10 cellular contexts compared by ENCODE assay signal in the genomic region with DNA sequence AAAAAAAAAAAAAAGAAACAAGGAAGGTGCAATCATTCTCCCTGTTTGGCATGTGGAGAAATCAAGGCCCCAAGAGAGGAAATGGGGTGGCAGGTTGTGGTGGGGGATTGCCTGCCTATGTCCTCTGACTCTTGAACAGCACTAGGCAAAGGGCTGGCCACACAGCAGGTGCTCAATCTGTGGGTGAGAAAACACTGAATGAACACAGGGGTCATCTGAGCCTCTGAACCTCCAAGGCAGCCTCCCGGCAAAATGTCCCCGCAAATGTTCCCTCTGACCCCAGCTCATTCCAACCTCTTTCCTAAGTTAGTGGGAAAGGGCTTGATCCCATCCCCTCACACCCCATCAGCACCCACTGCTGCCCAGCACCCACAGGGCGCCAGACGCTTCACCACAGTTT. TPM values are rescaled to one million over a fixed set of nuclear protein-coding genes. Genes with fewer than 3 reads are reported as not detected.
DNase-seq lines count a peak whose midpoint lies in the region; ATAC-seq and TF ChIP-seq lines count a peak whose summit lies in the region.
"Had no signal": no experiment of that assay in that cellular context is flagged by ENCODE, and none has a peak within 500 bp of the region (broad histone marks: within the 10 kb centered on the region; RNA-seq: fewer than 3 reads in every experiment).

No MANE protein-coding gene starts in this region.

- H3K27me3 ChIP-seq in ACC112 (ENCODE audit: insufficient read depth, low read length) = no peaks in the 10 kb centered on the region
- H3K27me3 ChIP-seq in HL-60 (ENCODE audit: insufficient read depth, poor library complexity, severe bottlenecking) = no peaks in the 10 kb centered on the region
- no peaks in the 10 kb centered on the region for H3K27me3 ChIP-seq in neural progenitor cell
- H3K27me3 ChIP-seq in Karpas-422 (ENCODE audit: low read length) = no peaks in the 10 kb centered on the region
- no peaks in the 10 kb centered on the region for H3K27me3 ChIP-seq in SJCRH30

- H3K4me3 ChIP-seq in ACC112 (ENCODE audit: low read depth, low read length) (no peak overlapping the region), HL-60 (replicated peaks; ENCODE audit: insufficient read depth, low read length) (no peak overlapping the region), neural progenitor cell (no peak overlapping the region), Karpas-422 (ENCODE audit: low read length) (no peak overlapping the region), SJCRH30 (no peak overlapping the region)

- H4K20me1 ChIP-seq in neural progenitor cell (ENCODE audit: low read depth) (no peaks in the 10 kb centered on the region), Karpas-422 (ENCODE audit: insufficient read depth, low read depth, low read length) (no peaks in the 10 kb centered on the region)

- peaks cover 19% of the 10 kb centered on the region for H3K36me3 Mint-ChIP-seq in central memory CD8-positive, alpha-beta T cell (ENCODE audit: insufficient read depth)
- no peaks in the 10 kb centered on the region for H3K36me3 Mint-ChIP-seq in neural progenitor cell

- no peak for ATAC-seq in central memory CD8-positive, alpha-beta T cell (replicated peaks; ENCODE audit: extremely low read depth, poor library complexity, severe bottlenecking)
- ATAC-seq in GM21619 (IDR thresholded peaks at IDR 0.05; ENCODE audit: unreplicated experiment) = no peak

- peaks cover 53% of the 10 kb centered on the region for H3K4me1 ChIP-seq in ACC112 (ENCODE audit: control insufficient read depth, insufficient read depth, low read length, unreplicated experiment)
- peaks cover 15% of the 10 kb centered on the region for H3K4me1 ChIP-seq in neural progenitor cell
- peaks cover 29% of the 10 kb centered on the region for H3K4me1 ChIP-seq in Karpas-422 (ENCODE audit: low read length)
- peaks cover 37% of the 10 kb centered on the region for H3K4me1 ChIP-seq in SJCRH30

- H3K27ac ChIP-seq in ACC112 (ENCODE audit: low read depth, low read length) (peak overlapping the region; percentile 99; the same call in 1 of the 2 replicates), HL-60 (replicated peaks) (peak overlapping the region; percentile 79), neural progenitor cell (no peak overlapping the region), Karpas-422 (ENCODE audit: low read length) (no peak overlapping the region), SJCRH30 (no peak overlapping the region)

- DNase-seq in HL-60 (ENCODE audit: low read depth in 1 of 2, low spot score in 1 of 2) = peak in 1 of 2 experiments; percentile 61
- DNase-seq in central memory CD8-positive, alpha-beta T cell (ENCODE audit: low spot score in 2 of 2) = peak in 1 of 2 donors; percentile 37
- no peak for DNase-seq in neural progenitor cell (ENCODE audit: low spot score)
- DNase-seq in Karpas-422 = no peak
- no peak for DNase-seq in amygdala (lab: John Stamatoyannopoulos, UW)
- no peak for DNase-seq in SJCRH30
- DNase-seq: NCI-H1092 treated with DMSO at 0.1 percent for 48 hours had no signal

- H2AFZ ChIP-seq in ACC112 (ENCODE audit: low read length, unreplicated experiment) (no peak overlapping the region), neural progenitor cell (replicated peaks) (no peak overlapping the region), Karpas-422 (ENCODE audit: low read length) (no peak overlapping the region)

- H3K9me3 ChIP-seq in neural progenitor cell (ENCODE audit: low read depth) (no peaks in the 10 kb centered on the region), Karpas-422 (ENCODE audit: low read length) (no peaks in the 10 kb centered on the region), SJCRH30 (replicated peaks) (no peaks in the 10 kb centered on the region)

- H3F3A ChIP-seq in neural progenitor cell (ENCODE audit: low read depth) = peaks cover 10% of the 10 kb centered on the region

- H3K27ac Mint-ChIP-seq in central memory CD8-positive, alpha-beta T cell (ENCODE audit: low read depth) = peak overlapping the region; percentile 92
- H3K27ac Mint-ChIP-seq in neural progenitor cell = peak overlapping the region; percentile 83
- H3K27ac Mint-ChIP-seq: memory B cell had no signal

- peaks cover 74% of the 10 kb centered on the region for H3K4me1 Mint-ChIP-seq in central memory CD8-positive, alpha-beta T cell
- H3K4me1 Mint-ChIP-seq in neural progenitor cell = peaks cover 54% of the 10 kb centered on the region

- H3K4me2 ChIP-seq in neural progenitor cell (no peak overlapping the region), Karpas-422 (ENCODE audit: low read depth, low read length, poor library complexity, severe bottlenecking) (no peak overlapping the region)

- no peaks in the 10 kb centered on the region for H3K9me3 Mint-ChIP-seq in central memory CD8-positive, alpha-beta T cell
- H3K9me3 Mint-ChIP-seq in neural progenitor cell = no peaks in the 10 kb centered on the region
- H3K9me3 Mint-ChIP-seq: memory B cell had no signal

- H3K27me3 Mint-ChIP-seq in central memory CD8-positive, alpha-beta T cell = no peaks in the 10 kb centered on the region
- H3K27me3 Mint-ChIP-seq in neural progenitor cell (ENCODE audit: insufficient read depth, low read depth) = peaks cover 9% of the 10 kb centered on the region
- H3K27me3 Mint-ChIP-seq: memory B cell had no signal

- no peaks in the 10 kb centered on the region for H3K9me2 ChIP-seq in Karpas-422 (replicated peaks; ENCODE audit: insufficient read depth, low read length)

- H3K79me2 ChIP-seq in ACC112 (ENCODE audit: control insufficient read depth, insufficient read depth, low read length, unreplicated experiment) (no peaks in the 10 kb centered on the region), neural progenitor cell (ENCODE audit: low read depth) (peaks cover 7% of the 10 kb centered on the region), Karpas-422 (ENCODE audit: low read length) (peaks cover 14% of the 10 kb centered on the region)

- no peak overlapping the region for H3K9ac ChIP-seq in neural progenitor cell
- no peak overlapping the region for H3K9ac ChIP-seq in Karpas-422 (ENCODE audit: low read length)

- TF ChIP-seq CTCF in HL-60 (IDR thresholded peaks at IDR 0.05; ENCODE audit: insufficient read depth, low read length) (no peak), neural progenitor cell (IDR thresholded peaks at IDR 0.05) (no peak)

- peak overlapping the region; percentile 51 for H3K4me3 Mint-ChIP-seq in central memory CD8-positive, alpha-beta T cell
- no peak overlapping the region for H3K4me3 Mint-ChIP-seq in neural progenitor cell
- H3K4me3 Mint-ChIP-seq: memory B cell had no signal

- H3K36me3 ChIP-seq in ACC112 (ENCODE audit: insufficient read depth, low read length) = no peaks in the 10 kb centered on the region
- no peaks in the 10 kb centered on the region for H3K36me3 ChIP-seq in neural progenitor cell
- H3K36me3 ChIP-seq in Karpas-422 (ENCODE audit: insufficient read depth, low read length) = no peaks in the 10 kb centered on the region
- H3K36me3 ChIP-seq in SJCRH30 = no peaks in the 10 kb centered on the region

RNA-seq across cellular contexts. Expression of gene PLA2G6, which starts 4.6 kb away (rescaled TPM):
- 20.1 and 29.4 TPM in 2 replicates for total RNA-seq in neural progenitor cell (ENCODE audit: low replicate concordance)
- total RNA-seq in Karpas-422 (2014; rRNA removed; shearing (Covaris generic); ENCODE audit: low replicate concordance) = 76.6 and 88.0 TPM in 2 replicates
- 3.9 and 5.4 TPM in 2 replicates for total RNA-seq in SJCRH30 (2014; rRNA removed; shearing (Covaris generic))

RNA-seq across cellular contexts. Expression of gene MAFF, which starts 24.8 kb away (rescaled TPM):
- total RNA-seq in neural progenitor cell (ENCODE audit: low replicate concordance) = 0.90 and 4.2 TPM in 2 replicates
- total RNA-seq in Karpas-422 (2014; rRNA removed; shearing (Covaris generic); ENCODE audit: low replicate concordance) = 2.9 and 9.0 TPM in 2 replicates
- 3.2 and 3.6 TPM in 2 replicates for total RNA-seq in SJCRH30 (2014; rRNA removed; shearing (Covaris generic))

Comparison
In these comparisons a context has a peak if more than half of its experiments do, and no peak if none do; other contexts are left out.
1. H3K27ac ChIP-seq: peak in ACC112 (single experiment) and HL-60 (single experiment); none in neural progenitor cell (single experiment), Karpas-422 (single experiment) and SJCRH30 (single experiment).